In the genomic region with DNA sequence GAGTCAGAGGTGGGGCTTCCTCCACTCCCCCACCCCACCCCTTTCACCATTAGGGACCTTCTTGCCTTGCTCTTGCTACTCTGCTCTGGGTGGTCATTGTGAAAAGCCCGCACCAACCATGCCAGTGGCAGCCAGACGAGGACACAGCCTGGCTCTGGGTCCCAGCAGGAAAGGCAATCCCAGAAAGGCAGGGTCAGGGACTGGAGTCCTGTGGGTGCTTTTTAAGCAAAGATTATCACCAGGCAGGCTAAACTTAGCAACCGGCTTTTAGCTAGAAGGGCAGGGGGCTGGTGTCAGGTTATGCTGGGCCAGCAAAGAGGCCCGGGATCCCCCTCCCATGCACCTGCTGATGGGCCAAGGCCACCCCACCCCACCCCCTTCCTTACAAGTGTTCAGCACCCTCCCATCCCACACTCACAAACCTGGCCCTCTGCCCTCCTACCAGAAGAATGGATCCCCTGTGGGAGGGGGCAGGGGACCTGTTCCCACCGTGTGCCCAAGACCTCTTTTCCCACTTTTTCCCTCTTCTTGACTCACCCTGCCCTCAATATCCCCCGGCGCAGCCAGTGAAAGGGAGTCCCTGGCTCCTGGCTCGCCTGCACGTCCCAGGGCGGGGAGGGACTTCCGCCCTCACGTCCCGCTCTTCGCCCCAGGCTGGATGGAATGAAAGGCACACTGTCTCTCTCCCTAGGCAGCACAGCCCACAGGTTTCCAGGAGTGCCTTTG, we compare ENCODE assay signal across 8 cellular contexts. TPM values are rescaled to one million over a fixed set of nuclear protein-coding genes. Genes with fewer than 3 reads are reported as not detected.
DNase-seq lines count a peak whose midpoint lies in the region; ATAC-seq and TF ChIP-seq lines count a peak whose summit lies in the region.

No MANE protein-coding gene starts in this region.

- H3K9me2 ChIP-seq in Karpas-422 (replicated peaks; ENCODE audit: insufficient read depth, low read length) (no peaks in the 10 kb centered on the region), SK-N-SH (no peaks in the 10 kb centered on the region)

- H3F3A ChIP-seq in SK-N-SH (replicated peaks; ENCODE audit: insufficient read depth): peaks cover 72% of the 10 kb centered on the region
- H3F3A ChIP-seq in smooth muscle cell (ENCODE audit: low read depth): peaks cover 56% of the 10 kb centered on the region

- POLR2A ChIA-PET in SK-N-SH (lab: Yijun Ruan, JAX): interaction anchor here (0.8 to 1.9 kb wide), 6 partner anchors 21 to 405 kb away, joined by 3 to 11 read pairs (median 3); a partner anchor contains a TSS

- 2% methylated on average over 14 of the region's 14 CpGs for WGBS in SK-N-SH (ENCODE audit: low lambda C conversion rate)
- WGBS in smooth muscle cell (ENCODE audit: low lambda C conversion rate): 1% methylated on average over 14 of the region's 14 CpGs

- H3K4me1 ChIP-seq in Karpas-422 (ENCODE audit: low read length): peaks cover 52% of the 10 kb centered on the region
- peaks cover 15 to 34% of the 10 kb centered on the region in 2 experiments; a peak in 3 of 4 replicates for H3K4me1 ChIP-seq in SK-N-SH (ENCODE audit: control insufficient read depth in 1 of 2, insufficient read depth in 2 of 2, low read depth in 1 of 2, low read length in 1 of 2)
- H3K4me1 ChIP-seq in smooth muscle cell (ENCODE audit: low read depth): peaks cover 26% of the 10 kb centered on the region

- ATAC-seq in GM21447 (IDR thresholded peaks at IDR 0.05; ENCODE audit: unreplicated experiment) (peak; percentile 18), HG03457 (IDR thresholded peaks at IDR 0.05; ENCODE audit: unreplicated experiment) (no peak)

- H3K9me3 ChIP-seq in Karpas-422 (ENCODE audit: low read length): no peaks in the 10 kb centered on the region
- no peaks in the 10 kb centered on the region for H3K9me3 ChIP-seq in SK-N-SH
- H3K9me3 ChIP-seq in smooth muscle cell (replicated peaks; ENCODE audit: low read depth): no peaks in the 10 kb centered on the region

- DNase-seq in DMS53 treated with DMSO at 0.1 percent for 48 hours (lab: John Stamatoyannopoulos, UW; ENCODE audit: unreplicated experiment) (peak; percentile 87), Karpas-422 (peak; percentile 86), SK-N-SH (peak; percentile 79), cerebellar cortex (ENCODE audit: low spot score) (peak; percentile 78), islet precursor cell (peak; percentile 99), smooth muscle cell (lab: John Stamatoyannopoulos, UW; ENCODE audit: unreplicated experiment) (peak; percentile 79)

- H3K4me3 ChIP-seq in Karpas-422 (ENCODE audit: low read length) (peak overlapping the region; percentile 96), SK-N-SH (ENCODE audit: low read depth in 2 of 2, low read length in 1 of 2) (peak overlapping the region; percentile 71 to 97), smooth muscle cell (peak overlapping the region; percentile 93)

- H4K20me1 ChIP-seq in Karpas-422 (ENCODE audit: insufficient read depth, low read depth, low read length) (peaks cover 23% of the 10 kb centered on the region), SK-N-SH (ENCODE audit: insufficient read depth) (peaks cover 37% of the 10 kb centered on the region), smooth muscle cell (ENCODE audit: low read depth) (peaks cover 38% of the 10 kb centered on the region)

- H3K36me3 ChIP-seq in Karpas-422 (ENCODE audit: insufficient read depth, low read length): peaks cover 40% of the 10 kb centered on the region
- peaks cover 48 to 58% of the 10 kb centered on the region in 2 experiments for H3K36me3 ChIP-seq in SK-N-SH (replicated peaks in 1 of 2; ENCODE audit: control insufficient read depth in 1 of 2, insufficient read depth in 2 of 2, low read length in 1 of 2)
- no peaks in the 10 kb centered on the region for H3K36me3 ChIP-seq in smooth muscle cell (ENCODE audit: low read depth)

- CTCF ChIA-PET in SK-N-SH (lab: Yijun Ruan, JAX): interaction anchor here (0.9 to 2.5 kb wide), 6 partner anchors 18 to 151 kb away, joined by 3 to 8 read pairs (median 6); no protein-coding TSS in a partner anchor

- no peak for TF ChIP-seq CTCF in SK-N-SH (IDR thresholded peaks at IDR 0.05)
- TF ChIP-seq CTCF in smooth muscle cell (IDR thresholded peaks at IDR 0.05; ENCODE audit: borderline replicate concordance, insufficient read depth, poor library complexity, severe bottlenecking): no peak

- H3K27ac ChIP-seq in Karpas-422 (ENCODE audit: low read length) (peak overlapping the region; percentile 96), SK-N-SH (ENCODE audit: low read depth in 2 of 2, low read length in 1 of 2) (peak overlapping the region; percentile 96 to 98), smooth muscle cell (ENCODE audit: low read depth) (peak overlapping the region; percentile 96)

- H3K27me3 ChIP-seq in Karpas-422 (ENCODE audit: low read length) (no peaks in the 10 kb centered on the region), SK-N-SH (ENCODE audit: insufficient read depth) (no peaks in the 10 kb centered on the region), smooth muscle cell (ENCODE audit: low read depth) (no peaks in the 10 kb centered on the region)

- H3K4me2 ChIP-seq in Karpas-422 (ENCODE audit: low read depth, low read length, poor library complexity, severe bottlenecking): peak overlapping the region; percentile 93
- peak overlapping the region; percentile 100 for H3K4me2 ChIP-seq in SK-N-SH
- peak overlapping the region; percentile 91 for H3K4me2 ChIP-seq in smooth muscle cell

- H3K9ac ChIP-seq in Karpas-422 (ENCODE audit: low read length) (peak overlapping the region; percentile 96), SK-N-SH (peak overlapping the region; percentile 99), smooth muscle cell (ENCODE audit: low read depth) (peak overlapping the region; percentile 84)

- no peak for TF ChIP-seq EP300 in SK-N-SH (IDR thresholded peaks at IDR 0.05; ENCODE audit: borderline replicate concordance in 1 of 2, low read depth in 1 of 2, low read length in 1 of 2)

- H2AFZ ChIP-seq in Karpas-422 (ENCODE audit: low read length) (no peak overlapping the region), SK-N-SH (ENCODE audit: low read depth) (no peak overlapping the region), smooth muscle cell (ENCODE audit: low read depth) (no peak overlapping the region)

- no peak for TF ChIP-seq RAD21 in SK-N-SH (IDR thresholded peaks at IDR 0.05; ENCODE audit: low read length)

- peaks cover 24% of the 10 kb centered on the region for H3K79me2 ChIP-seq in Karpas-422 (ENCODE audit: low read length)
- peaks cover 62% of the 10 kb centered on the region for H3K79me2 ChIP-seq in SK-N-SH (ENCODE audit: insufficient read depth)
- peaks cover 30% of the 10 kb centered on the region for H3K79me2 ChIP-seq in smooth muscle cell (ENCODE audit: low read depth)

TF ChIP-seq in SK-N-SH, 30 proteins besides CTCF, POLR2A, EP300 and RAD21:
- TF ChIP-seq FOXM1 (IDR thresholded peaks at IDR 0.05; ENCODE audit: low read depth) (no peak), GABPA (IDR thresholded peaks at IDR 0.05; ENCODE audit: low read depth) (peak; percentile 70), MXI1 (IDR thresholded peaks at IDR 0.05; ENCODE audit: low read depth, low read length) (peak; percentile 38)
- TF ChIP-seq, protein P1, sequence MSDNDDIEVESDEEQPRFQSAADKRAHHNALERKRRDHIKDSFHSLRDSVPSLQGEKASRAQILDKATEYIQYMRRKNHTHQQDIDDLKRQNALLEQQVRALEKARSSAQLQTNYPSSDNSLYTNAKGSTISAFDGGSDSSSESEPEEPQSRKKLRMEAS (IDR thresholded peaks at IDR 0.05; ENCODE audit: low read depth): 0 out of 2 replicates have a peak, but pooled peaks have one; percentile 38

RNA-seq across cellular contexts. Expression of a gene that starts 1.2 kb away (rescaled TPM):
- 13,828 and 17,952 TPM in 2 replicates for total RNA-seq in Karpas-422 (2014; rRNA removed; shearing (Covaris generic); ENCODE audit: low replicate concordance)
- polyA plus RNA-seq in SK-N-SH (2012; rRNA removed): 7,875 and 8,077 TPM in 2 replicates
- polyA plus RNA-seq in SK-N-SH (2012; cell fraction: cytosol; rRNA removed): 5,050 and 6,344 TPM in 2 replicates
- polyA plus RNA-seq in SK-N-SH (2012; cell fraction: nucleus; rRNA removed): 5,294 and 6,955 TPM in 2 replicates
- total RNA-seq in smooth muscle cell: 5,015 and 5,158 TPM in 2 replicates
- polyA plus RNA-seq in smooth muscle cell: 9,934 and 11,119 TPM in 2 replicates

RNA-seq across cellular contexts. Expression of a gene that starts 22.8 kb away (rescaled TPM):
- total RNA-seq in Karpas-422 (2014; rRNA removed; shearing (Covaris generic); ENCODE audit: low replicate concordance): 8.2 and 14.5 TPM in 2 replicates
- 50.1 and 50.6 TPM in 2 replicates for polyA plus RNA-seq in SK-N-SH (2012; rRNA removed)
- 16.0 and 21.0 TPM in 2 replicates for polyA plus RNA-seq in SK-N-SH (2012; cell fraction: cytosol; rRNA removed)
- 274 and 306 TPM in 2 replicates for polyA plus RNA-seq in SK-N-SH (2012; cell fraction: nucleus; rRNA removed)
- total RNA-seq in smooth muscle cell: 4.2 and 5.2 TPM in 2 replicates
- polyA plus RNA-seq in smooth muscle cell: 13.3 and 19.1 TPM in 2 replicates

RNA-seq across cellular contexts. Expression of a gene that starts 35.0 kb away (rescaled TPM):
- 66.2 and 85.7 TPM in 2 replicates for total RNA-seq in Karpas-422 (2014; rRNA removed; shearing (Covaris generic); ENCODE audit: low replicate concordance)
- polyA plus RNA-seq in SK-N-SH (2012; rRNA removed): 64.5 and 76.2 TPM in 2 replicates
- 45.2 and 46.3 TPM in 2 replicates for polyA plus RNA-seq in SK-N-SH (2012; cell fraction: cytosol; rRNA removed)
- polyA plus RNA-seq in SK-N-SH (2012; cell fraction: nucleus; rRNA removed): 283 and 315 TPM in 2 replicates
- total RNA-seq in smooth muscle cell: 29.7 and 41.9 TPM in 2 replicates
- polyA plus RNA-seq in smooth muscle cell: 23.6 and 30.4 TPM in 2 replicates

RNA-seq across cellular contexts. Expression of a gene that starts 39.2 kb away (rescaled TPM):
- 103 and 124 TPM in 2 replicates for total RNA-seq in Karpas-422 (2014; rRNA removed; shearing (Covaris generic); ENCODE audit: low replicate concordance)
- 39.8 and 46.9 TPM in 2 replicates for polyA plus RNA-seq in SK-N-SH (2012; rRNA removed)
- 27.2 and 35.7 TPM in 2 replicates for polyA plus RNA-seq in SK-N-SH (2012; cell fraction: cytosol; rRNA removed)
- polyA plus RNA-seq in SK-N-SH (2012; cell fraction: nucleus; rRNA removed): 46.2 and 57.3 TPM in 2 replicates
- total RNA-seq in smooth muscle cell: 22.7 and 78.9 TPM in 2 replicates
- polyA plus RNA-seq in smooth muscle cell: 17.6 and 21.5 TPM in 2 replicates

RNA-seq across cellular contexts. Expression of a gene that starts 40.0 kb away (rescaled TPM):
- 171 and 201 TPM in 2 replicates for total RNA-seq in Karpas-422 (2014; rRNA removed; shearing (Covaris generic); ENCODE audit: low replicate concordance)
- polyA plus RNA-seq in SK-N-SH (2012; rRNA removed) (189 and 195 TPM in 2 replicates), smooth muscle cell (364 and 377 TPM in 2 replicates)
- 238 and 299 TPM in 2 replicates for polyA plus RNA-seq in SK-N-SH (2012; cell fraction: cytosol; rRNA removed)
- polyA plus RNA-seq in SK-N-SH (2012; cell fraction: nucleus; rRNA removed): 53.6 and 63.7 TPM in 2 replicates
- 122 and 126 TPM in 2 replicates for total RNA-seq in smooth muscle cell
